1 cellular context compared by ENCODE assay signal in genomic region chr10:22623624-22624263, GRCh38.
TF ChIP-seq lines count a peak whose summit lies in the region.

No MANE protein-coding gene starts in this region.

TF ChIP-seq in GM23338, 12 proteins besides CTCF, POLR2A, EP300 and RAD21 (continued from another document):
- TF ChIP-seq ETS1 (IDR thresholded peaks at IDR 0.05) (no peak), CREB1 (CRISPR knock-in tag; IDR thresholded peaks at IDR 0.05; ENCODE audit: low read depth) (no peak), EZH2phosphoT487 (IDR thresholded peaks at IDR 0.05; ENCODE audit: unreplicated experiment) (no peak), NANOG (IDR thresholded peaks at IDR 0.05; ENCODE audit: borderline replicate concordance) (no peak), REST (IDR thresholded peaks at IDR 0.05; ENCODE audit: unreplicated experiment) (no peak)
